In the genomic region with DNA sequence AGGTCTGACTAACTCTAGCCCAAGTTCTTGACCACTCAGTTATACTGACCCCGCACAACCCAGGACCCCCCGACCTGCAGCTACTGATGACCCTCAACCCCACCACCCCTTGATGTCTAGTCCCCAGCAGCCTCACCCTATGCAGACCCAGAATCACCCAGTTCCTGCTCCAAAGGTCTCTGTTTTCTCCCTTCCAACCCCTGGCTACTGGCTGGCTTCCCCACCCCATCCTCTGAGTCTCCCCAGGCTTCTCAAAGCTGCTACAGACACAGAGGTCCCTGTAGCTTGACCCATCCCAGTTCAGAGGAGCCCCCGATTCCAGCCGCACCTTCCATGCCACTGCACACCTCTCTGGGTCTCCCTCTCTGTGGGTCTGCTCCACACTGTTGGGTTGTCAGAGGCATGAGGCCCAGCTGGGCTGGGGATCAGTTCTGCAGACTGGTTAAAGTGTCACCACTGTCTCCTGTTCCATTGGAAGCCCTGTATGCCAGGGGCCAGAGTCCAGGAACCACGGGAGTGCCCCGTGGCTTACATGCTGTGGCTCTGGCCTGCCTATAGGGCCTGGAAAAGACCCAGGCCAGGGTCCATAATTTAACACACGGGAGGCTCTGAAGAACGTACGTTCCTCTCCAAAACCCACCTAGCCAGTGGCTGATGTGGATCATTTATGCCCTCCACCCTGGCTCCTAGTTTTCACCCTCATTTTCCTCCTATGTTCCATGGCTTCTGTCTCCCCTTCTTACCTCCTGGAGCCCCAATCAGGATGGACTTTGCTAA, we compare ENCODE assay signal across 20 cellular contexts. TPM values are rescaled to one million over a fixed set of nuclear protein-coding genes. Genes with fewer than 3 reads are reported as not detected.
"Had no signal": no experiment of that assay in that cellular context is flagged by ENCODE, and none has a peak within 500 bp of the region (broad histone marks: within the 10 kb centered on the region; RNA-seq: fewer than 3 reads in every experiment).

No MANE protein-coding gene starts in this region.

- H3K9me3 Mint-ChIP-seq: activated CD4-positive, alpha-beta memory T cell treated with anti-CD3 and anti-CD28 coated beads for 36 hours; activated naive CD8-positive, alpha-beta T cell treated with anti-CD3 and anti-CD28 coated beads for 36 hours; natural killer cell had no signal

- H3K4me3 ChIP-seq: sigmoid colon, suprapubic skin had no signal

- H3K4me1 Mint-ChIP-seq: activated naive CD8-positive, alpha-beta T cell treated with anti-CD3 and anti-CD28 coated beads for 36 hours; natural killer cell had no signal

- H3K36me3 ChIP-seq: brain microvascular endothelial cell, sigmoid colon, suprapubic skin had no signal

- H3K27ac ChIP-seq: brain microvascular endothelial cell, sigmoid colon, suprapubic skin had no signal

- H3K9me3 ChIP-seq: sigmoid colon, suprapubic skin had no signal

- H3K27ac Mint-ChIP-seq: activated CD4-positive, alpha-beta memory T cell treated with anti-CD3 and anti-CD28 coated beads for 36 hours; activated naive CD8-positive, alpha-beta T cell treated with anti-CD3 and anti-CD28 coated beads for 36 hours; natural killer cell had no signal

- H3K36me3 Mint-ChIP-seq: activated CD4-positive, alpha-beta memory T cell treated with anti-CD3 and anti-CD28 coated beads for 36 hours; activated naive CD8-positive, alpha-beta T cell treated with anti-CD3 and anti-CD28 coated beads for 36 hours; natural killer cell had no signal

- DNase-seq: activated CD4-positive, alpha-beta memory T cell treated with anti-CD3 and anti-CD28 coated beads for 36 hours; activated CD4-positive, alpha-beta T cell treated with anti-CD3 and anti-CD28 coated beads for 1 hour; activated gamma-delta T cell treated with Interleukin-2 at 50 U/mL for 16 hours; activated naive CD8-positive, alpha-beta T cell treated with anti-CD3 and anti-CD28 coated beads for 36 hours; activated T-cell treated with anti-CD3 and anti-CD28 coated beads, Interleukin-2, amount 50 U/mL, for 48 hours; brain microvascular endothelial cell; cerebellar nuclear complex; dermis blood vessel endothelial cell; hippocampal formation; mammary epithelial cell; natural killer cell; sigmoid colon; stimulated activated CD4-positive, alpha-beta T cell treated with anti-CD3 and anti-CD28 coated beads, Interleukin-2, amount 100 ng/mL, for 48 hours; stimulated activated naive CD4-positive, alpha-beta T cell treated with Interleukin-2 at 50 U/mL for 16 hours; T-helper 9 cell had no signal

- H3K4me3 Mint-ChIP-seq: activated CD4-positive, alpha-beta memory T cell treated with anti-CD3 and anti-CD28 coated beads for 36 hours; activated naive CD8-positive, alpha-beta T cell treated with anti-CD3 and anti-CD28 coated beads for 36 hours; natural killer cell had no signal

- H3K4me1 ChIP-seq: sigmoid colon had no signal

- ATAC-seq: natural killer cell had no signal

RNA-seq across cellular contexts. Expression of a gene that starts 0.5 kb away (rescaled TPM):
- total RNA-seq: activated CD4-positive, alpha-beta memory T cell treated with anti-CD3 and anti-CD28 coated beads for 36 hours; activated naive CD8-positive, alpha-beta T cell treated with anti-CD3 and anti-CD28 coated beads for 36 hours; dermis blood vessel endothelial cell; mammary epithelial cell; mononuclear cell; osteocyte; pulmonary artery endothelial cell; sigmoid colon; ureter had no signal
